In the genomic region with DNA sequence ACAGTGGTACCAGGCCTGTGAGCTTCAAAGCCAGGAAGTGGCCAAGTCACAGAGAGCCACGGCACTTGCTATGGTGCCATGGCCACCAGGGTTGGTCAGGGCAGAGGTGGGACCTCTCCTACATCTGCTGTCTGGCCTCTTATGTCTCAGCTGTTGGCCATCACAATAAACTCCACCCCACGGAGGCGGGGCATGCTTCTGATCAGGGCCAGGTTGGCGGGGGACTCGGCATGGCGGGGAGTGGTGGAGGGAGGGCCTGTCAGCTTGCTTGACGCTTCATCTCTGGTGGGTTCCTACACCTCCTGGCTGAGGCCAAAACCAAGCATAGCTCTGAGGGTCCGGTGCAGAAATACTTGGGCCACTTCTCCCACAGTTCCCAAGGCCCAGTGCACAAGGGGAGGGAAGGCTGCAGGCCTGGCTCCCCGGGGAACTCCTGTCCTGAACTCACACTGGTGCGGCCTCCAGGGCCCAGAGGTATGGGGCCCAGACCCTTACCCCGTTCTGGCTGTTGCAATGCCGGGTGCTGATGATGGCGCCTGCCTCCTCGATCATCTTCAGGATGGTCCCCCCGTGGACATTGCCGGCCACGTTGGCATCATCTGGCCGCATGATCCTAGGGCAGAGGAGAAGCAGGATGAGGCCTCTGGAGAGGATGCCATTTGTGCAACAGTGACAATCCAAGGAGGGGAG, we compare ENCODE assay signal across 1 cellular context.
TF ChIP-seq lines count a peak whose summit lies in the region.

No MANE protein-coding gene starts in this region.

TF ChIP-seq in GM23338, 12 proteins besides CTCF, POLR2A, EP300 and RAD21:
- TF ChIP-seq, protein P1, sequence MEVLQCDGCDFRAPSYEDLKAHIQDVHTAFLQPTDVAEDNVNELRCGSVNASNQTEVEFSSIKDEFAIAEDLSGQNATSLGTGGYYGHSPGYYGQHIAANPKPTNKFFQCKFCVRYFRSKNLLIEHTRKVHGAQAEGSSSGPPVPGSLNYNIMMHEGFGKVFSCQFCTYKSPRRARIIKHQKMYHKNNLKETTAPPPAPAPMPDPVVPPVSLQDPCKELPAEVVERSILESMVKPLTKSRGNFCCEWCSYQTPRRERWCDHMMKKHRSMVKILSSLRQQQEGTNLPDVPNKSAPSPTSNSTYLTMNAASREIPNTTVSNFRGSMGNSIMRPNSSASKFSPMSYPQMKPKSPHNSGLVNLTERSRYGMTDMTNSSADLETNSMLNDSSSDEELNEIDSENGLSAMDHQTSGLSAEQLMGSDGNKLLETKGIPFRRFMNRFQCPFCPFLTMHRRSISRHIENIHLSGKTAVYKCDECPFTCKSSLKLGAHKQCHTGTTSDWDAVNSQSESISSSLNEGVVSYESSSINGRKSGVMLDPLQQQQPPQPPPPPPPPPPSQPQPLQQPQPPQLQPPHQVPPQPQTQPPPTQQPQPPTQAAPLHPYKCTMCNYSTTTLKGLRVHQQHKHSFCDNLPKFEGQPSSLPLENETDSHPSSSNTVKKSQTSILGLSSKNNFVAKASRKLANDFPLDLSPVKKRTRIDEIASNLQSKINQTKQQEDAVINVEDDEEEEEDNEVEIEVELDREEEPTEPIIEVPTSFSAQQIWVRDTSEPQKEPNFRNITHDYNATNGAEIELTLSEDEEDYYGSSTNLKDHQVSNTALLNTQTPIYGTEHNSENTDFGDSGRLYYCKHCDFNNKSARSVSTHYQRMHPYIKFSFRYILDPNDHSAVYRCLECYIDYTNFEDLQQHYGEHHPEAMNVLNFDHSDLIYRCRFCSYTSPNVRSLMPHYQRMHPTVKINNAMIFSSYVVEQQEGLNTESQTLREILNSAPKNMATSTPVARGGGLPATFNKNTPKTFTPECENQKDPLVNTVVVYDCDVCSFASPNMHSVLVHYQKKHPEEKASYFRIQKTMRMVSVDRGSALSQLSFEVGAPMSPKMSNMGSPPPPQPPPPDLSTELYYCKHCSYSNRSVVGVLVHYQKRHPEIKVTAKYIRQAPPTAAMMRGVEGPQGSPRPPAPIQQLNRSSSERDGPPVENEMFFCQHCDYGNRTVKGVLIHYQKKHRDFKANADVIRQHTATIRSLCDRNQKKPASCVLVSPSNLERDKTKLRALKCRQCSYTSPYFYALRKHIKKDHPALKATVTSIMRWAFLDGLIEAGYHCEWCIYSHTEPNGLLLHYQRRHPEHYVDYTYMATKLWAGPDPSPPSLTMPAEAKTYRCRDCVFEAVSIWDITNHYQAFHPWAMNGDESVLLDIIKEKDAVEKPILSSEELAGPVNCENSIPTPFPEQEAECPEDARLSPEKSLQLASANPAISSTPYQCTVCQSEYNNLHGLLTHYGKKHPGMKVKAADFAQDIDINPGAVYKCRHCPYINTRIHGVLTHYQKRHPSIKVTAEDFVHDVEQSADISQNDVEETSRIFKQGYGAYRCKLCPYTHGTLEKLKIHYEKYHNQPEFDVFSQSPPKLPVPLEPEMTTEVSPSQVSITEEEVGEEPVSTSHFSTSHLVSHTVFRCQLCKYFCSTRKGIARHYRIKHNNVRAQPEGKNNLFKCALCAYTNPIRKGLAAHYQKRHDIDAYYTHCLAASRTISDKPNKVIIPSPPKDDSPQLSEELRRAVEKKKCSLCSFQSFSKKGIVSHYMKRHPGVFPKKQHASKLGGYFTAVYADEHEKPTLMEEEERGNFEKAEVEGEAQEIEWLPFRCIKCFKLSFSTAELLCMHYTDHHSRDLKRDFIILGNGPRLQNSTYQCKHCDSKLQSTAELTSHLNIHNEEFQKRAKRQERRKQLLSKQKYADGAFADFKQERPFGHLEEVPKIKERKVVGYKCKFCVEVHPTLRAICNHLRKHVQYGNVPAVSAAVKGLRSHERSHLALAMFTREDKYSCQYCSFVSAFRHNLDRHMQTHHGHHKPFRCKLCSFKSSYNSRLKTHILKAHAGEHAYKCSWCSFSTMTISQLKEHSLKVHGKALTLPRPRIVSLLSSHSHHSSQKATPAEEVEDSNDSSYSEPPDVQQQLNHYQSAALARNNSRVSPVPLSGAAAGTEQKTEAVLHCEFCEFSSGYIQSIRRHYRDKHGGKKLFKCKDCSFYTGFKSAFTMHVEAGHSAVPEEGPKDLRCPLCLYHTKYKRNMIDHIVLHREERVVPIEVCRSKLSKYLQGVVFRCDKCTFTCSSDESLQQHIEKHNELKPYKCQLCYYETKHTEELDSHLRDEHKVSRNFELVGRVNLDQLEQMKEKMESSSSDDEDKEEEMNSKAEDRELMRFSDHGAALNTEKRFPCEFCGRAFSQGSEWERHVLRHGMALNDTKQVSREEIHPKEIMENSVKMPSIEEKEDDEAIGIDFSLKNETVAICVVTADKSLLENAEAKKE (CRISPR knock-in tag; IDR thresholded peaks at IDR 0.05): no peak
- no peak for TF ChIP-seq ZNF331 (CRISPR knock-in tag; IDR thresholded peaks at IDR 0.05; ENCODE audit: low read depth)
- no peak for TF ChIP-seq NANOG (IDR thresholded peaks at IDR 0.05; ENCODE audit: borderline replicate concordance)
- no peak for TF ChIP-seq STAT1 (IDR thresholded peaks at IDR 0.05; ENCODE audit: unreplicated experiment)
- TF ChIP-seq POLR2AphosphoS5 (IDR thresholded peaks at IDR 0.05; ENCODE audit: low read depth): no peak
- no peak for TF ChIP-seq REST (IDR thresholded peaks at IDR 0.05; ENCODE audit: unreplicated experiment)
- no peak for TF ChIP-seq ZNF114 (CRISPR knock-in tag; IDR thresholded peaks at IDR 0.05)
- TF ChIP-seq EZH2phosphoT487 (IDR thresholded peaks at IDR 0.05; ENCODE audit: unreplicated experiment): no peak
- no peak for TF ChIP-seq EZH2 (IDR thresholded peaks at IDR 0.05; ENCODE audit: low read depth, unreplicated experiment)
- TF ChIP-seq CREB1 (CRISPR knock-in tag; IDR thresholded peaks at IDR 0.05; ENCODE audit: low read depth): no peak
